Comparison of ENCODE assay signal across 8 cellular contexts in genomic region chr4:6910340-6910959, GRCh38. TPM values are rescaled to one million over a fixed set of nuclear protein-coding genes. Genes with fewer than 3 reads are reported as not detected.
DNase-seq lines count a peak whose midpoint lies in the region; TF ChIP-seq lines count a peak whose summit lies in the region.

No MANE protein-coding gene starts in this region.

- no peak for TF ChIP-seq POLR2A in Peyer's patch (IDR thresholded peaks at IDR 0.05)

- DNase-seq in NCI-H82 (lab: John Stamatoyannopoulos, UW) (peak; percentile 22), NCI-H82 treated with DMSO at 0.1 percent for 48 hours (lab: John Stamatoyannopoulos, UW; ENCODE audit: unreplicated experiment) (no peak), Peyer's patch (peak in 1 of 3 donors; percentile 66), epidermal melanocyte (ENCODE audit: insufficient read length, low spot score) (peak; percentile 34), osteoblast (ENCODE audit: insufficient read length, low spot score, missing footprints) (peak; percentile 89), DMS79 treated with DMSO at 0.1 percent for 48 hours (lab: John Stamatoyannopoulos, UW) (no peak), GM19238 (ENCODE audit: insufficient read length, low spot score) (no peak)
- no peak for DNase-seq in stimulated activated CD8-positive, alpha-beta memory T cell treated with anti-CD3 and anti-CD28 coated beads, Interleukin-4, amount 100 ng/mL, for 48 hours

- peak in 2 of 6 experiments; percentile 15 to 39 for TF ChIP-seq CTCF in Peyer's patch (IDR thresholded peaks at IDR 0.05)
- no peak for TF ChIP-seq CTCF in osteoblast (IDR thresholded peaks at IDR 0.05; ENCODE audit: extremely low read depth, low read depth, low read length)

- no peaks in the 10 kb centered on the region for H3K36me3 ChIP-seq in Peyer's patch
- no peaks in the 10 kb centered on the region for H3K36me3 ChIP-seq in osteoblast (ENCODE audit: insufficient read depth, low read length)

- H4K20me1 ChIP-seq in osteoblast (ENCODE audit: insufficient read depth, low read length) = peaks cover 26% of the 10 kb centered on the region

- H3K27ac ChIP-seq in Peyer's patch (peak overlapping the region; percentile 98 to 100 (median 100)), osteoblast (ENCODE audit: low read depth, low read length) (no peak overlapping the region)

- peak overlapping the region; percentile 56 for H2AFZ ChIP-seq in osteoblast (ENCODE audit: low read length)

- H3K9me3 ChIP-seq in Peyer's patch = no peaks in the 10 kb centered on the region
- no peaks in the 10 kb centered on the region for H3K9me3 ChIP-seq in osteoblast (ENCODE audit: low read depth, low read length)

- H3K4me3 ChIP-seq in Peyer's patch = peak overlapping the region; percentile 83 to 99 (median 96)
- H3K4me3 ChIP-seq in osteoblast (ENCODE audit: insufficient read depth, low read length) = peak overlapping the region; percentile 90

- H3K79me2 ChIP-seq in osteoblast (ENCODE audit: insufficient read depth, low read length) = peaks cover 17% of the 10 kb centered on the region

- peak overlapping the region; percentile 88 for H3K4me2 ChIP-seq in osteoblast (ENCODE audit: insufficient read depth, low read length)

- no peaks in the 10 kb centered on the region for H3K27me3 ChIP-seq in Peyer's patch
- H3K27me3 ChIP-seq in osteoblast (ENCODE audit: insufficient read depth, low read length) = peaks cover 24% of the 10 kb centered on the region

- H3K4me1 ChIP-seq in Peyer's patch (peaks cover 0 to 33% (median 4%) of the 10 kb centered on the region in 4 donors), osteoblast (ENCODE audit: insufficient read depth, low read length) (peaks cover 17% of the 10 kb centered on the region)

RNA-seq across cellular contexts. Expression of gene TBC1D14, which starts 0.8 kb away (rescaled TPM):
- total RNA-seq in Peyer's patch (10 to 100 TPM; 44.8 to 67.7 (median 55.7) TPM), osteoblast (39.4 and 42.1 TPM in 2 replicates)

Comparison
In these comparisons a context has a peak if more than half of its experiments do, and no peak if none do; other contexts are left out.
1. DNase-seq: peak in NCI-H82 (single experiment), epidermal melanocyte (single experiment) and osteoblast (single experiment); none in NCI-H82 treated with DMSO at 0.1 percent for 48 hours (single experiment), DMS79 treated with DMSO at 0.1 percent for 48 hours (single experiment), GM19238 (single experiment) and stimulated activated CD8-positive, alpha-beta memory T cell treated with anti-CD3 and anti-CD28 coated beads, Interleukin-4, amount 100 ng/mL, for 48 hours (single experiment).